In genomic region chr4:3291411-3291968, GRCh38 we compare ENCODE assay signal across 8 cellular contexts. TPM values are rescaled to one million over a fixed set of nuclear protein-coding genes. Genes with fewer than 3 reads are reported as not detected.
DNase-seq lines count a peak whose midpoint lies in the region; ATAC-seq and TF ChIP-seq lines count a peak whose summit lies in the region.

No MANE protein-coding gene starts in this region.

- peaks cover 7 to 22% of the 10 kb centered on the region in 2 experiments; a peak in 2 of 4 replicates for H3K4me1 ChIP-seq in SK-N-SH (ENCODE audit: control insufficient read depth in 1 of 2, insufficient read depth in 2 of 2, low read depth in 1 of 2, low read length in 1 of 2)
- peaks cover 56% of the 10 kb centered on the region for H3K4me1 ChIP-seq in left ventricle myocardium inferior
- H3K4me1 ChIP-seq in sigmoid colon: peaks cover 0 to 26% (median 21%) of the 10 kb centered on the region in 4 donors

- POLR2A ChIA-PET in SK-N-SH (lab: Yijun Ruan, JAX): interaction anchor here (0.9 kb wide), 1 partner anchor 98 kb away, joined by 3 read pairs; no protein-coding TSS in a partner anchor
- POLR2A ChIA-PET in activated CD8-positive, alpha-beta T cell treated with anti-CD3 and anti-CD28 coated beads for 36 hours (lab: Charles Lee): interaction anchor here (1.2 kb wide), 1 partner anchor 27 kb away, joined by 3 read pairs; no protein-coding TSS in a partner anchor

- peaks cover 11% of the 10 kb centered on the region for H3K4me1 Mint-ChIP-seq in activated CD8-positive, alpha-beta T cell treated with anti-CD3 and anti-CD28 coated beads for 36 hours (ENCODE audit: low read depth)

- CTCF ChIA-PET in SK-N-SH (lab: Yijun Ruan, JAX): interaction anchor here (0.6 to 1.5 kb wide), 3 partner anchors 55 to 175 kb away, joined by 3 read pairs; no protein-coding TSS in a partner anchor
- CTCF ChIA-PET in activated CD8-positive, alpha-beta T cell treated with anti-CD3 and anti-CD28 coated beads for 36 hours (lab: Charles Lee): interaction anchor here (0.9 kb wide), 1 partner anchor 97 kb away, joined by 4 read pairs; no protein-coding TSS in a partner anchor

- 52% methylated on average over 24 of the region's 24 CpGs for WGBS in SK-N-SH (ENCODE audit: low lambda C conversion rate)
- WGBS in sigmoid colon, 2 donors: 19 to 48% methylated on average over 24 of the region's 24 CpGs

- ATAC-seq in SK-N-SH treated with all-trans-retinoic acid at 6 μM for 48 hours: no peak; the same call in 1 of the 3 replicates
- ATAC-seq in activated CD8-positive, alpha-beta T cell treated with anti-CD3 and anti-CD28 coated beads for 36 hours: no peak

- TF ChIP-seq EP300 in SK-N-SH (IDR thresholded peaks at IDR 0.05; ENCODE audit: borderline replicate concordance in 1 of 2, low read depth in 1 of 2, low read length in 1 of 2) (no peak), sigmoid colon (IDR thresholded peaks at IDR 0.05) (no peak)

- H4K20me1 ChIP-seq in SK-N-SH (ENCODE audit: insufficient read depth): peaks cover 2% of the 10 kb centered on the region; the same call in 1 of the 2 replicates

- H3K4me3 Mint-ChIP-seq in activated CD8-positive, alpha-beta T cell treated with anti-CD3 and anti-CD28 coated beads for 36 hours: peak overlapping the region; percentile 75

- DNase-seq in SK-N-SH (no peak), left ventricle myocardium inferior (no peak), sigmoid colon (no peak), NCI-H2227 (lab: John Stamatoyannopoulos, UW; ENCODE audit: unreplicated experiment) (no peak), SW 1271 (lab: John Stamatoyannopoulos, UW) (no peak), GM10266 (ENCODE audit: extremely low spot score) (no peak)
- DNase-seq in activated CD8-positive, alpha-beta T cell treated with anti-CD3 and anti-CD28 coated beads for 36 hours: no peak

- TF ChIP-seq POLR2A in sigmoid colon (IDR thresholded peaks at IDR 0.05): no peak

- H2AFZ ChIP-seq in SK-N-SH (ENCODE audit: low read depth): peak overlapping the region; percentile 97

- H3K4me2 ChIP-seq in SK-N-SH: peak overlapping the region; percentile 100

- no peaks in the 10 kb centered on the region for H3K9me2 ChIP-seq in SK-N-SH

- H3K4me3 ChIP-seq in SK-N-SH (ENCODE audit: low read depth in 2 of 2, low read length in 1 of 2): peak overlapping the region; percentile 76 to 90
- H3K4me3 ChIP-seq in left ventricle myocardium inferior: peak overlapping the region; percentile 98
- peak overlapping the region; percentile 59 to 80 (median 68) for H3K4me3 ChIP-seq in sigmoid colon

- peaks cover 29% of the 10 kb centered on the region for H3K27me3 Mint-ChIP-seq in activated CD8-positive, alpha-beta T cell treated with anti-CD3 and anti-CD28 coated beads for 36 hours

- H3K36me3 ChIP-seq in SK-N-SH (replicated peaks in 1 of 2; ENCODE audit: control insufficient read depth in 1 of 2, insufficient read depth in 2 of 2, low read length in 1 of 2) (peaks cover 0 to 5% of the 10 kb centered on the region in 2 experiments), left ventricle myocardium inferior (no peaks in the 10 kb centered on the region), sigmoid colon (no peaks in the 10 kb centered on the region)

- peak overlapping the region; percentile 85 for H3K9ac ChIP-seq in SK-N-SH

- intact Hi-C loops in activated CD8-positive, alpha-beta T cell treated with anti-CD3 and anti-CD28 coated beads for 36 hours (cut with micrococcal nuclease): no loop called here
- intact Hi-C loops in left ventricle myocardium inferior (cut with micrococcal nuclease): no loop called here
- intact Hi-C loops in sigmoid colon (cut with DNase I): loop anchor here (5.0 to 10.0 kb wide), 4 partner anchors 87 to 327 kb away; partner anchors contain the start of genes GRK4, HTT, HTT-AS and NOP14

- TF ChIP-seq CTCF in SK-N-SH (IDR thresholded peaks at IDR 0.05) (no peak), left ventricle myocardium inferior (IDR thresholded peaks at IDR 0.05; ENCODE audit: borderline replicate concordance) (no peak), sigmoid colon (IDR thresholded peaks at IDR 0.05) (no peak), GM10266 (IDR thresholded peaks at IDR 0.05; ENCODE audit: control insufficient read depth, insufficient read depth, low read depth, missing control alignments) (no peak)
- no peak for TF ChIP-seq CTCF in activated CD8-positive, alpha-beta T cell treated with anti-CD3 and anti-CD28 coated beads for 36 hours (IDR thresholded peaks at IDR 0.05)

- H3K27ac ChIP-seq in SK-N-SH (ENCODE audit: low read depth in 2 of 2, low read length in 1 of 2) (peak overlapping the region; percentile 80 to 88), left ventricle myocardium inferior (replicated peaks) (peak overlapping the region; percentile 98), sigmoid colon (peak overlapping the region; percentile 89 to 99 (median 90))

- H3F3A ChIP-seq in SK-N-SH (replicated peaks; ENCODE audit: insufficient read depth): no peaks in the 10 kb centered on the region

- no peaks in the 10 kb centered on the region for H3K27me3 ChIP-seq in SK-N-SH (ENCODE audit: insufficient read depth)
- H3K27me3 ChIP-seq in left ventricle myocardium inferior (ENCODE audit: low read depth): peaks cover 6% of the 10 kb centered on the region
- peaks cover 0 to 11% (median 8%) of the 10 kb centered on the region in 3 donors for H3K27me3 ChIP-seq in sigmoid colon

- no peak overlapping the region for H3K27ac Mint-ChIP-seq in activated CD8-positive, alpha-beta T cell treated with anti-CD3 and anti-CD28 coated beads for 36 hours

- no peaks in the 10 kb centered on the region for H3K36me3 Mint-ChIP-seq in activated CD8-positive, alpha-beta T cell treated with anti-CD3 and anti-CD28 coated beads for 36 hours (ENCODE audit: low read depth)

- H3K79me2 ChIP-seq in SK-N-SH (ENCODE audit: insufficient read depth): peaks cover 33% of the 10 kb centered on the region

- H3K9me3 Mint-ChIP-seq in activated CD8-positive, alpha-beta T cell treated with anti-CD3 and anti-CD28 coated beads for 36 hours: no peaks in the 10 kb centered on the region

- TF ChIP-seq RAD21 in SK-N-SH (IDR thresholded peaks at IDR 0.05; ENCODE audit: low read length): no peak

- H3K9me3 ChIP-seq in SK-N-SH (no peaks in the 10 kb centered on the region), left ventricle myocardium inferior (replicated peaks) (no peaks in the 10 kb centered on the region), sigmoid colon (no peaks in the 10 kb centered on the region)

TF ChIP-seq in SK-N-SH, 30 proteins besides CTCF, POLR2A, EP300 and RAD21 (continues in another document):
- no peak for TF ChIP-seq FOXM1 (IDR thresholded peaks at IDR 0.05; ENCODE audit: low read depth)
- TF ChIP-seq GATA2 (CRISPR knock-in tag; IDR thresholded peaks at IDR 0.05): no peak
- TF ChIP-seq USF2 (IDR thresholded peaks at IDR 0.05; ENCODE audit: borderline replicate concordance, low read depth, low read length): no peak
- TF ChIP-seq YY1 (IDR thresholded peaks at IDR 0.05; ENCODE audit: low read depth): no peak
- TF ChIP-seq POLR2AphosphoS5 (IDR thresholded peaks at IDR 0.05; ENCODE audit: low read depth, low read length): no peak
- TF ChIP-seq FOXJ3 (CRISPR knock-in tag; IDR thresholded peaks at IDR 0.05): no peak
- no peak for TF ChIP-seq RCOR1 (IDR thresholded peaks at IDR 0.05; ENCODE audit: low read length)

TF ChIP-seq in SK-N-SH treated with all-trans-retinoic acid at 6 μM for 48 hours, 23 proteins besides CTCF, POLR2A, EP300 and RAD21 (continues in another document):
- TF ChIP-seq BACH2 (CRISPR knock-in tag; IDR thresholded peaks at IDR 0.05; ENCODE audit: borderline replicate concordance) (no peak), CSDC2 (CRISPR knock-in tag; IDR thresholded peaks at IDR 0.05) (no peak), ISL1 (CRISPR knock-in tag; IDR thresholded peaks at IDR 0.05) (no peak), RARB (CRISPR knock-in tag; IDR thresholded peaks at IDR 0.05) (no peak), ZC3H10 (CRISPR knock-in tag; IDR thresholded peaks at IDR 0.05) (no peak), ARNTL (CRISPR knock-in tag; IDR thresholded peaks at IDR 0.05; ENCODE audit: borderline replicate concordance, low read depth) (no peak), CREB5 (CRISPR knock-in tag; IDR thresholded peaks at IDR 0.05; ENCODE audit: low read depth) (no peak)

RNA-seq across cellular contexts. Expression of gene RGS12, which starts 1.3 kb away (rescaled TPM):
- 11.4 and 18.4 TPM in 2 replicates for polyA plus RNA-seq in SK-N-SH (2012; rRNA removed)
- 7.2 and 9.5 TPM in 2 replicates for polyA plus RNA-seq in SK-N-SH (2012; cell fraction: cytosol; rRNA removed)
- 50.2 and 78.3 TPM in 2 replicates for polyA plus RNA-seq in SK-N-SH (2012; cell fraction: nucleus; rRNA removed)
- 1 to 10 TPM; 4.6 to 4.7 TPM for total RNA-seq in activated CD8-positive, alpha-beta T cell treated with anti-CD3 and anti-CD28 coated beads for 36 hours
- total RNA-seq in left ventricle myocardium inferior: 13.4 TPM
- 10 to 100 TPM; 15.7 to 21.6 (median 17.8) TPM for total RNA-seq in sigmoid colon
- polyA plus RNA-seq in sigmoid colon: 10 to 100 TPM in 1 of 3 donors, 1 to 10 TPM in 2; 3.0 to 14.6 (median 6.7) TPM

RNA-seq across cellular contexts. Expression of gene MSANTD1, which starts 42.5 kb away (rescaled TPM):
- polyA plus RNA-seq in SK-N-SH (2012; rRNA removed): 0.15 and 0.18 TPM in 2 replicates
- 0.07 and 0.08 TPM in 2 replicates for polyA plus RNA-seq in SK-N-SH (2012; cell fraction: cytosol; rRNA removed)
- 1.6 and 1.8 TPM in 2 replicates for polyA plus RNA-seq in SK-N-SH (2012; cell fraction: nucleus; rRNA removed)
- under 1 TPM; 0.43 TPM for total RNA-seq in activated CD8-positive, alpha-beta T cell treated with anti-CD3 and anti-CD28 coated beads for 36 hours
- total RNA-seq in left ventricle myocardium inferior: 0.44 TPM
- 1 to 10 TPM in 2 of 4 donors, under 1 TPM in 2; 0.16 to 1.2 (median 0.73) TPM for total RNA-seq in sigmoid colon
- under 1 TPM in 2 of 3 donors, not detected in 1; under 0.01 to 0.44 TPM for polyA plus RNA-seq in sigmoid colon
